In the genomic region with DNA sequence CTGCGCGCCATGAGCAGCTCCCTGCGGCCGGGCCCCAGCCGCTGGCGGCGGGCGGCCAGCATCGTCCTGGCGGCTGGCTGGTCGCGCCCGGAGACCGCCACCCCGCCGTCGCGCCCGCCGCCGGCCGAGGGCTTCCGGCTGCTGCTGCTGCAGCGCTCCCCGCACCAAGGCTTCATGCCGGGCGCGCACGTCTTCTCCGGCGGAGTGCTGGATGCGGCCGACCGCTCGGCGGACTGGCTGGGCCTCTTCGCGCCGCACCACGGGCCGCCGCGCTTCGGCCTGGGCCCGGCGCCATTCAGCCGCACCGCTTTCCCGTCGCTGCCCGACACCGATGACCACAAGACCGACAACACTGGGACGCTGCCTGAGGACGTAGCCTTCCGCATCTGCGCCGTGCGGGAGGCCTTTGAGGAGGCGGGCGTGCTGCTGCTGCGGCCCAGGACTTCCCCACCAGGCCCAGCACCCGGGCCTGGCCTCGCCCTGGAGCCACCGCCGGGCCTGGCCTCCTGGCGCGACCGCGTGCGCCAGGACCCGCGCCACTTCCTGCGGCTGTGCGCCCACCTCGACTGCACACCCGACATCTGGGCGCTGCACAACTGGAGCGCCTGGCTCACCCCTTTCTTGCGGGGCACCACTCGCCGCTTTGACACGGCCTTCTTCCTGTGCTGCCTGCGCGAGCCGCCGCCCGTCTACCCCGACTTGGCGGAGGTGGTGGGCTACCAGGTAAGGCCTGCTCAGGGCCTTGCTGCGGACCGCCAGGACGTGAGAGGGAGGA, we compare ENCODE assay signal across 8 cellular contexts. TPM values are rescaled to one million over a fixed set of nuclear protein-coding genes. Genes with fewer than 3 reads are reported as not detected.
DNase-seq lines count a peak whose midpoint lies in the region; ATAC-seq, FAIRE-seq and TF ChIP-seq lines count a peak whose summit lies in the region.

No MANE protein-coding gene starts in this region.

- no peak for TF ChIP-seq CTCF in keratinocyte (optimal IDR thresholded peaks at IDR 0.05 in 1 of 3, IDR thresholded peaks at IDR 0.05 in 1 of 3, conservative IDR thresholded peaks at IDR 0.05 in 1 of 3; ENCODE audit: extremely low read depth in 1 of 3, insufficient read depth in 2 of 3, low read length in 3 of 3)

- peaks cover 4% of the 10 kb centered on the region in 2 experiments for H3K36me3 ChIP-seq in keratinocyte (ENCODE audit: control insufficient read depth in 2 of 2, extremely low read depth in 1 of 2, insufficient read depth in 2 of 2, low read length in 2 of 2)
- H3K36me3 ChIP-seq in small intestine (ENCODE audit: control insufficient read depth in 2 of 2, insufficient read depth in 2 of 2, low read length in 2 of 2): no peaks in the 10 kb centered on the region

- H3K27ac ChIP-seq in keratinocyte (ENCODE audit: control insufficient read depth, insufficient read depth, low read length) (peak overlapping the region; percentile 78), small intestine (ENCODE audit: low read depth in 1 of 2, low read length in 1 of 2) (peak overlapping the region; percentile 81 to 90)

- peak overlapping the region; percentile 70 for H3K4me2 ChIP-seq in keratinocyte (ENCODE audit: control insufficient read depth, extremely low read depth, insufficient read depth, low read depth, low read length)

- peak; percentile 40 for TF ChIP-seq POLR2A in GM10847 (IDR thresholded peaks at IDR 0.05; ENCODE audit: extremely low read depth, insufficient read length)

- no peaks in the 10 kb centered on the region for H4K20me1 ChIP-seq in keratinocyte (ENCODE audit: control insufficient read depth, extremely low read depth, insufficient read depth, low read length)

- dilution Hi-C loops in keratinocyte (cut with MboI; ENCODE audit: extremely low pct_ligation_motif_present, low sequenced_read_pairs): no loop called here

- H3K9me3 ChIP-seq in keratinocyte (ENCODE audit: control insufficient read depth, low read depth, low read length): no peaks in the 10 kb centered on the region
- H3K9me3 ChIP-seq in small intestine (ENCODE audit: control insufficient read depth, low read depth): no peaks in the 10 kb centered on the region

- peak overlapping the region; percentile 80 for H2AFZ ChIP-seq in keratinocyte (ENCODE audit: control insufficient read depth, low read length)

- H3K4me3 ChIP-seq in keratinocyte (ENCODE audit: control insufficient read depth in 2 of 3, extremely low read depth in 1 of 3, insufficient read depth in 2 of 3, low read depth in 1 of 3, low read length in 3 of 3) (peak overlapping the region; percentile 51 to 90 (median 88)), small intestine (ENCODE audit: low read depth in 1 of 2, low read length in 2 of 2) (peak overlapping the region; percentile 73 to 90)

- H3K9me3 Mint-ChIP-seq in IgD-negative memory B cell: no peaks in the 10 kb centered on the region

- peaks cover 52% of the 10 kb centered on the region for H3K79me2 ChIP-seq in keratinocyte (ENCODE audit: control insufficient read depth, insufficient read depth, low read length)

- H3K9ac ChIP-seq in keratinocyte (ENCODE audit: control insufficient read depth, extremely low read depth, insufficient read depth, low read length): peak overlapping the region; percentile 87

- H3K27me3 ChIP-seq in keratinocyte (ENCODE audit: control insufficient read depth, extremely low read depth, insufficient read depth, low read length) (no peaks in the 10 kb centered on the region), small intestine (ENCODE audit: control insufficient read depth in 2 of 2, insufficient read depth in 2 of 2, low read length in 2 of 2) (no peaks in the 10 kb centered on the region)

- H3K27me3 Mint-ChIP-seq in IgD-negative memory B cell: no peaks in the 10 kb centered on the region

- DNase-seq in UCSD-AML1 (lab: John Stamatoyannopoulos, UW; ENCODE audit: unreplicated experiment): peak; percentile 73
- DNase-seq in cerebellar cortex (ENCODE audit: low spot score): peak; percentile 47
- no peak for DNase-seq in keratinocyte (ENCODE audit: low read depth, low spot score)
- DNase-seq in small intestine: peak; percentile 58
- no peak for DNase-seq in DMS114 treated with DMSO at 0.1 percent for 48 hours (lab: John Stamatoyannopoulos, UW; ENCODE audit: unreplicated experiment)

- peak; percentile 46 for ATAC-seq in GM21619 (IDR thresholded peaks at IDR 0.05; ENCODE audit: unreplicated experiment)

- H3K4me1 Mint-ChIP-seq in IgD-negative memory B cell: peaks cover 34 to 42% (median 39%) of the 10 kb centered on the region in 3 donors

- FAIRE-seq in keratinocyte (lab: Jason Lieb, UNC): no peak
- FAIRE-seq in small intestine (lab: Jason Lieb, UNC): no peak

- WGBS in small intestine, 3 donors: 1 to 4% (median 2%) methylated on average over 86 to 93 of the region's 93 CpGs

- peak overlapping the region in 2 of 3 donors; percentile 76 to 95 for H3K27ac Mint-ChIP-seq in IgD-negative memory B cell

- H3K36me3 Mint-ChIP-seq in IgD-negative memory B cell: no peaks in the 10 kb centered on the region

- H3K4me3 Mint-ChIP-seq in IgD-negative memory B cell: peak overlapping the region; percentile 87 to 98 (median 92)

- no peaks in the 10 kb centered on the region for H3K9me1 ChIP-seq in keratinocyte (ENCODE audit: control insufficient read depth, extremely low read depth, insufficient read depth, low read length)

- H3K4me1 ChIP-seq in keratinocyte (ENCODE audit: control insufficient read depth, extremely low read depth, insufficient read depth, low read length) (peaks cover 25% of the 10 kb centered on the region), small intestine (ENCODE audit: control insufficient read depth in 2 of 2, insufficient read depth in 1 of 2, low read depth in 1 of 2, low read length in 1 of 2) (peaks cover 6 to 8% of the 10 kb centered on the region in 2 donors)

RNA-seq across cellular contexts. Expression of a gene that starts 0.5 kb away (rescaled TPM):
- polyA plus RNA-seq in IgD-negative memory B cell: 3.1 TPM
- 7.7 to 17.1 TPM (median 12.2 TPM) in 3 replicates for polyA plus RNA-seq in keratinocyte
- 2.2 TPM for polyA plus RNA-seq in keratinocyte (2011; ENCODE audit: low read depth)
- polyA plus RNA-seq in keratinocyte (2011; cell fraction: cytosol; rRNA removed): 10.2 and 15.3 TPM in 2 replicates
- 16.7 and 18.3 TPM in 2 replicates for polyA plus RNA-seq in keratinocyte (2011; cell fraction: nucleus; rRNA removed)
- 10.7 and 15.3 TPM in 2 replicates for polyA plus RNA-seq in keratinocyte (2012; ENCODE audit: low replicate concordance)
- 7.3 to 10.2 TPM (median 10.0 TPM) in 3 replicates for polyA minus RNA-seq in keratinocyte
- polyA minus RNA-seq in keratinocyte (2011; cell fraction: cytosol; rRNA and poly(A)+ RNA removed): 25.5 TPM
- polyA minus RNA-seq in keratinocyte (2011; cell fraction: nucleus; rRNA and poly(A)+ RNA removed): 12.3 and 14.4 TPM in 2 replicates
- 1 to 10 TPM; 7.0 to 9.6 (median 9.6) TPM for polyA plus RNA-seq in small intestine

RNA-seq across cellular contexts. Expression of a gene that starts 16.5 kb away (rescaled TPM):
- polyA plus RNA-seq in IgD-negative memory B cell (0.11 TPM), keratinocyte (0.01 to 0.05 TPM (median 0.03 TPM) in 3 replicates), small intestine (under 1 TPM in 1 of 3 donors, not detected in 2; 0.10 TPM)
- not detected for polyA plus RNA-seq in keratinocyte (2011; ENCODE audit: low read depth)
- 0.03 TPM in 1 of 2 replicates, not detected in the other for polyA plus RNA-seq in keratinocyte (2011; cell fraction: cytosol; rRNA removed)
- polyA plus RNA-seq in keratinocyte (2011; cell fraction: nucleus; rRNA removed): 0.04 and 0.05 TPM in 2 replicates
- 0.14 TPM in 1 of 2 replicates, not detected in the other for polyA plus RNA-seq in keratinocyte (2012; ENCODE audit: low replicate concordance)
- polyA minus RNA-seq in keratinocyte: 0.07 TPM in 1 of 3 replicates, not detected in the others
- polyA minus RNA-seq in keratinocyte (2011; cell fraction: cytosol; rRNA and poly(A)+ RNA removed): not detected
- not detected in 2 replicates for polyA minus RNA-seq in keratinocyte (2011; cell fraction: nucleus; rRNA and poly(A)+ RNA removed)

RNA-seq across cellular contexts. Expression of a gene that starts 17.2 kb away (rescaled TPM):
- polyA plus RNA-seq in IgD-negative memory B cell: 9.7 TPM
- polyA plus RNA-seq in keratinocyte: 29.0 to 34.5 TPM (median 31.6 TPM) in 3 replicates
- 11.1 TPM for polyA plus RNA-seq in keratinocyte (2011; ENCODE audit: low read depth)
- 20.8 and 26.8 TPM in 2 replicates for polyA plus RNA-seq in keratinocyte (2011; cell fraction: cytosol; rRNA removed)
- polyA plus RNA-seq in keratinocyte (2011; cell fraction: nucleus; rRNA removed): 47.2 and 49.6 TPM in 2 replicates
- polyA plus RNA-seq in keratinocyte (2012; ENCODE audit: low replicate concordance): 14.3 and 21.1 TPM in 2 replicates
- 25.4 to 61.2 TPM (median 57.0 TPM) in 3 replicates for polyA minus RNA-seq in keratinocyte
- 26.1 TPM for polyA minus RNA-seq in keratinocyte (2011; cell fraction: cytosol; rRNA and poly(A)+ RNA removed)
- polyA minus RNA-seq in keratinocyte (2011; cell fraction: nucleus; rRNA and poly(A)+ RNA removed): 37.8 and 54.8 TPM in 2 replicates
- 10 to 100 TPM; 11.2 to 14.8 (median 12.2) TPM for polyA plus RNA-seq in small intestine

RNA-seq across cellular contexts. Expression of a gene that starts 27.4 kb away (rescaled TPM):
- polyA plus RNA-seq in IgD-negative memory B cell: not detected
- polyA plus RNA-seq in keratinocyte: 0.04 TPM in 1 of 3 replicates, not detected in the others
- 0.34 TPM for polyA plus RNA-seq in keratinocyte (2011; ENCODE audit: low read depth)
- not detected in 2 replicates for polyA plus RNA-seq in keratinocyte (2011; cell fraction: cytosol; rRNA removed)
- polyA plus RNA-seq in keratinocyte (2011; cell fraction: nucleus; rRNA removed): 0.08 and 0.11 TPM in 2 replicates
- 0.32 TPM in 1 of 2 replicates, not detected in the other for polyA plus RNA-seq in keratinocyte (2012; ENCODE audit: low replicate concordance)
- polyA minus RNA-seq in keratinocyte: not detected in 3 replicates
- not detected for polyA minus RNA-seq in keratinocyte (2011; cell fraction: cytosol; rRNA and poly(A)+ RNA removed)
- 0.23 TPM in 1 of 2 replicates, not detected in the other for polyA minus RNA-seq in keratinocyte (2011; cell fraction: nucleus; rRNA and poly(A)+ RNA removed)
- polyA plus RNA-seq in small intestine: under 1 TPM in 2 of 3 donors, not detected in 1; 0.12 to 0.22 TPM

Comparison
In these comparisons a context has a peak if more than half of its experiments do, and no peak if none do; other contexts are left out.
1. DNase-seq: peak in UCSD-AML1 (single experiment), cerebellar cortex (single experiment) and small intestine (single experiment); none in keratinocyte (single experiment) and DMS114 treated with DMSO at 0.1 percent for 48 hours (single experiment).